In genomic region chr15:73056460-73056859, GRCh38 we compare ENCODE assay signal across 38 cellular contexts.
"Had no signal": no experiment of that assay in that cellular context is flagged by ENCODE, and none has a peak within 500 bp of the region (broad histone marks: within the 10 kb centered on the region; RNA-seq: fewer than 3 reads in every experiment).

No MANE protein-coding gene starts in this region.

- H3K36me3 Mint-ChIP-seq: activated naive CD4-positive, alpha-beta T cell treated with anti-CD3 and anti-CD28 coated beads, Interleukin-2, amount 50 U/mL, for 72 hours; activated naive CD8-positive, alpha-beta T cell treated with anti-CD3 and anti-CD28 coated beads for 36 hours; WTC11 had no signal

- H3K9me3 Mint-ChIP-seq: activated CD4-positive, alpha-beta memory T cell treated with anti-CD3 and anti-CD28 coated beads, Interleukin-2, amount 10 ng/mL, durations not matched to agents 7 days and 5 days; activated CD4-positive, alpha-beta T cell treated with anti-CD3 and anti-CD28 coated beads, Interleukin-2, amount 10 ng/mL, durations not matched to agents 7 days and 5 days; activated naive CD4-positive, alpha-beta T cell treated with anti-CD3 and anti-CD28 coated beads for 36 hours; activated naive CD4-positive, alpha-beta T cell treated with anti-CD3 and anti-CD28 coated beads, Interleukin-2, amount 50 U/mL, for 72 hours; activated naive CD8-positive, alpha-beta T cell treated with anti-CD3 and anti-CD28 coated beads for 36 hours; activated T-cell treated with anti-CD3 and anti-CD28 coated beads, Interleukin-2, amount 50 U/mL, for 4 hours; activated T-cell treated with anti-CD3 and anti-CD28 coated beads, Interleukin-2, amount 50 U/mL, for 72 hours; activated T-helper 1 cell treated with anti-CD3 and anti-CD28 coated beads, Interleukin-12 subunit alpha, Interleukin-12 subunit beta, Interleukin-2, Interleukin-4 antibody, amounts not matched to agents 30 ng/mL and 10 ng/mL and 1 ng/mL, durations not matched to agents 14 hours and 24 hours and 36 hours; activated T-helper 17 cell treated with anti-CD3 and anti-CD28 coated beads, Interleukin-2, amount 50 U/mL, for 72 hours; T-helper 1 cell treated with Interleukin-12 subunit alpha and Interleukin-12 subunit beta and Interleukin-4 antibody, amounts not matched to agents 30 μg/mL and 1 μg/mL, for 36 hours; T-helper 2 cell treated with Interferon-gamma antibody and Interleukin-4, amounts not matched to agents 5 μg/mL and 100 μg/mL, for 36 hours; WTC11 had no signal

- DNase-seq: activated CD4-positive, alpha-beta memory T cell treated with anti-CD3 and anti-CD28 coated beads, Interleukin-2, amount 10 ng/mL, durations not matched to agents 7 days and 5 days; activated CD4-positive, alpha-beta T cell treated with anti-CD3 and anti-CD28 coated beads for 1 hour; activated CD4-positive, alpha-beta T cell treated with anti-CD3 and anti-CD28 coated beads for 36 hours; activated CD4-positive, alpha-beta T cell treated with anti-CD3 and anti-CD28 coated beads for 48 hours; activated CD4-positive, alpha-beta T cell treated with anti-CD3 and anti-CD28 coated beads, Interleukin-2, amount 10 ng/mL, durations not matched to agents 7 days and 5 days; activated CD4-positive, alpha-beta T cell treated with anti-CD3 and anti-CD28 coated beads, Interleukin-2, amount 50 U/mL, for 48 hours; activated CD4-positive, CD25-positive, alpha-beta regulatory T cell; activated CD8-positive, alpha-beta memory T cell treated with anti-CD3 and anti-CD28 coated beads for 24 hours; activated CD8-positive, alpha-beta memory T cell treated with anti-CD3 and anti-CD28 coated beads, Interleukin-2, amount 50 U/mL, for 4 hours; activated CD8-positive, alpha-beta T cell treated with anti-CD3 and anti-CD28 coated beads, Interleukin-2, amount 10 ng/mL, durations not matched to agents 7 days and 5 days; activated effector memory CD4-positive, alpha-beta T cell treated with anti-CD3 and anti-CD28 coated beads, Interleukin-2, amount 50 U/mL, for 16 hours; activated gamma-delta T cell treated with Interleukin-2 at 50 U/mL for 16 hours; activated naive CD4-positive, alpha-beta T cell; activated naive CD4-positive, alpha-beta T cell treated with anti-CD3 and anti-CD28 coated beads for 36 hours; activated naive CD4-positive, alpha-beta T cell treated with anti-CD3 and anti-CD28 coated beads, Interleukin-2, amount 50 U/mL, for 16 hours; activated naive CD8-positive, alpha-beta T cell treated with anti-CD3 and anti-CD28 coated beads for 36 hours; activated T-cell treated with anti-CD3 and anti-CD28 coated beads for 4 hours; activated T-cell treated with anti-CD3 and anti-CD28 coated beads, Interleukin-2, amount 50 U/mL, for 1 hour; activated T-cell treated with anti-CD3 and anti-CD28 coated beads, Interleukin-2, amount 50 U/mL, for 4 hours; activated T-cell treated with anti-CD3 and anti-CD28 coated beads, Interleukin-2, amount 50 U/mL, for 72 hours; adrenal gland; amniotic stem cell; aorta; body of pancreas; brain microvascular endothelial cell; central memory CD4-positive, alpha-beta T cell; T-helper 1 cell; T-helper 2 cell; T-helper 9 cell; WERI-Rb-1 had no signal

- H3K36me3 ChIP-seq: adrenal gland, brain microvascular endothelial cell, breast epithelium had no signal

- H3K4me3 ChIP-seq: adrenal gland, body of pancreas, breast epithelium had no signal

- H3K9me3 ChIP-seq: adrenal gland, body of pancreas, breast epithelium had no signal

- ATAC-seq: activated CD4-positive, alpha-beta T cell treated with anti-CD3 and anti-CD28 coated beads for 36 hours; activated CD4-positive, CD25-positive, alpha-beta regulatory T cell treated with anti-CD3 and anti-CD28 coated beads, Interleukin-2, amount 50 U/mL, for 24 hours; activated CD8-positive, alpha-beta T cell treated with anti-CD3 and anti-CD28 coated beads, Interleukin-2, amount 10 ng/mL, durations not matched to agents 7 days and 5 days; activated naive CD4-positive, alpha-beta T cell treated with anti-CD3 and anti-CD28 coated beads, Interleukin-2, amount 50 U/mL, for 72 hours; activated T-cell treated with anti-CD3 and anti-CD28 coated beads, Interleukin-2, amount 50 U/mL, for 4 hours; activated T-cell treated with anti-CD3 and anti-CD28 coated beads, Interleukin-2, amount 50 U/mL, for 72 hours; activated T-helper 17 cell treated with anti-CD3 and anti-CD28 coated beads, Interleukin-2, amount 50 U/mL, for 72 hours; body of pancreas; WTC11 had no signal

- H3K4me1 ChIP-seq: breast epithelium had no signal

- H3K4me3 Mint-ChIP-seq: activated CD4-positive, alpha-beta memory T cell treated with anti-CD3 and anti-CD28 coated beads, Interleukin-2, amount 10 ng/mL, durations not matched to agents 7 days and 5 days; activated CD4-positive, alpha-beta T cell treated with anti-CD3 and anti-CD28 coated beads for 36 hours; activated CD4-positive, alpha-beta T cell treated with anti-CD3 and anti-CD28 coated beads, Interleukin-2, amount 10 ng/mL, durations not matched to agents 7 days and 5 days; activated CD8-positive, alpha-beta T cell treated with anti-CD3 and anti-CD28 coated beads, Interleukin-2, amount 10 ng/mL, durations not matched to agents 7 days and 5 days; activated naive CD4-positive, alpha-beta T cell treated with anti-CD3 and anti-CD28 coated beads for 36 hours; activated naive CD8-positive, alpha-beta T cell treated with anti-CD3 and anti-CD28 coated beads for 36 hours; activated T-cell treated with anti-CD3 and anti-CD28 coated beads, Interleukin-2, amount 50 U/mL, for 4 hours; activated T-cell treated with anti-CD3 and anti-CD28 coated beads, Interleukin-2, amount 50 U/mL, for 72 hours; activated T-helper 1 cell treated with anti-CD3 and anti-CD28 coated beads, Interleukin-12 subunit alpha, Interleukin-12 subunit beta, Interleukin-2, Interleukin-4 antibody, amounts not matched to agents 30 ng/mL and 10 ng/mL and 1 ng/mL, durations not matched to agents 14 hours and 24 hours and 36 hours; activated T-helper 17 cell treated with anti-CD3 and anti-CD28 coated beads, Interleukin-2, amount 50 U/mL, for 72 hours; T-helper 1 cell treated with Interleukin-12 subunit alpha and Interleukin-12 subunit beta and Interleukin-4 antibody, amounts not matched to agents 30 μg/mL and 1 μg/mL, for 36 hours; T-helper 2 cell treated with Interferon-gamma antibody and Interleukin-4, amounts not matched to agents 5 μg/mL and 100 μg/mL, for 36 hours; WTC11 had no signal

- H3K27me3 Mint-ChIP-seq: activated T-helper 17 cell treated with anti-CD3 and anti-CD28 coated beads, Interleukin-2, amount 50 U/mL, for 72 hours had no signal

- H3K27ac Mint-ChIP-seq: activated CD4-positive, alpha-beta memory T cell treated with anti-CD3 and anti-CD28 coated beads, Interleukin-2, amount 10 ng/mL, durations not matched to agents 7 days and 5 days; activated CD4-positive, alpha-beta T cell treated with anti-CD3 and anti-CD28 coated beads for 36 hours; activated CD4-positive, alpha-beta T cell treated with anti-CD3 and anti-CD28 coated beads, Interleukin-2, amount 10 ng/mL, durations not matched to agents 7 days and 5 days; activated CD8-positive, alpha-beta T cell treated with anti-CD3 and anti-CD28 coated beads, Interleukin-2, amount 10 ng/mL, durations not matched to agents 7 days and 5 days; activated naive CD4-positive, alpha-beta T cell treated with anti-CD3 and anti-CD28 coated beads for 36 hours; activated naive CD4-positive, alpha-beta T cell treated with anti-CD3 and anti-CD28 coated beads, Interleukin-2, amount 50 U/mL, for 72 hours; activated naive CD8-positive, alpha-beta T cell treated with anti-CD3 and anti-CD28 coated beads for 36 hours; activated T-cell treated with anti-CD3 and anti-CD28 coated beads, Interleukin-2, amount 50 U/mL, for 72 hours; activated T-helper 1 cell treated with anti-CD3 and anti-CD28 coated beads, Interleukin-12 subunit alpha, Interleukin-12 subunit beta, Interleukin-2, Interleukin-4 antibody, amounts not matched to agents 30 ng/mL and 10 ng/mL and 1 ng/mL, durations not matched to agents 14 hours and 24 hours and 36 hours; activated T-helper 17 cell treated with anti-CD3 and anti-CD28 coated beads, Interleukin-2, amount 50 U/mL, for 72 hours; T-helper 1 cell treated with Interleukin-12 subunit alpha and Interleukin-12 subunit beta and Interleukin-4 antibody, amounts not matched to agents 30 μg/mL and 1 μg/mL, for 36 hours; T-helper 2 cell treated with Interferon-gamma antibody and Interleukin-4, amounts not matched to agents 5 μg/mL and 100 μg/mL, for 36 hours; WTC11 had no signal

- H3K27me3 ChIP-seq: adrenal gland, body of pancreas, brain microvascular endothelial cell, breast epithelium had no signal

- H3K27ac ChIP-seq: adrenal gland, body of pancreas, brain microvascular endothelial cell, breast epithelium, WERI-Rb-1 had no signal
